ENCODE assay signal across 8 cellular contexts in the genomic region with DNA sequence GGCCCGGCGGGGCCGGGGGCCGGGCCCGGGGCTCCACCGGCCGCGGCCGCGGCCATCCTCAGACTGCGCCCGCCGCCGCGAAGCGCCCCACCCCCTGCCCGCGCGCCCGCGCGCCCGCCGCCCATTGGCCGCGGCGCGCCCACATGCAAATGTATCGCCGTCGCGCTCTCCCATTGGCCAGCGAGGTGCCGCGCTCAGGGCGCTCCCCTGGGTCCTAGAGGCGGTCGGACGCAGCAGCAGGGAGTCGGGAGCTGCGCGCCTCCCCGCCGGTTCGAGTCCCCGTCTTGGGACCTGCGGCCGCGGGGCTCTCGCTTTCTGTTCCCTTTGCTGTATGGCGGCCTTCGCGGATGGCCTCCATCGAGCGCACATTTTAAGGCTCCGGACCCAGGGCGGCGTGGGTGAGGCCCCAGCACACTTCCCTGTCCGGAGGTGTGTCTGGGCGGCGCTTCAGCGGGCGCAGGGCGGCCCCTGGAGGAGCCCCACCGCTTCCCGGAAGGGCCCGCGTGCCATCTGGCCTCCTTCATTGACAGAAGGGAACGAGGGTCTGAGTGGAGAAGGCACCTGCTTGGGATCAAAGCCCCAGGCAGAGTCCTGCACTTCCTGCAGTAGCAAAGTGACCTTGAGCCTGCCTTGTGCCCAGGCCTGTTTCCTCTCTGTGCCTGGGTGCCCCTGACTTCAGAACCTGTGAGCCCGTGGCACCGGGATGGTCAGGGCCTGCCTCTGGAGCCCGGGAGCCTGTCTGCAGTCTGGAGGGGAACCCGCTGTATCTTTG. TPM values are rescaled to one million over a fixed set of nuclear protein-coding genes. Genes with fewer than 3 reads are reported as not detected.
DNase-seq lines count a peak whose midpoint lies in the region; ATAC-seq, FAIRE-seq and TF ChIP-seq lines count a peak whose summit lies in the region.

A gene with protein sequence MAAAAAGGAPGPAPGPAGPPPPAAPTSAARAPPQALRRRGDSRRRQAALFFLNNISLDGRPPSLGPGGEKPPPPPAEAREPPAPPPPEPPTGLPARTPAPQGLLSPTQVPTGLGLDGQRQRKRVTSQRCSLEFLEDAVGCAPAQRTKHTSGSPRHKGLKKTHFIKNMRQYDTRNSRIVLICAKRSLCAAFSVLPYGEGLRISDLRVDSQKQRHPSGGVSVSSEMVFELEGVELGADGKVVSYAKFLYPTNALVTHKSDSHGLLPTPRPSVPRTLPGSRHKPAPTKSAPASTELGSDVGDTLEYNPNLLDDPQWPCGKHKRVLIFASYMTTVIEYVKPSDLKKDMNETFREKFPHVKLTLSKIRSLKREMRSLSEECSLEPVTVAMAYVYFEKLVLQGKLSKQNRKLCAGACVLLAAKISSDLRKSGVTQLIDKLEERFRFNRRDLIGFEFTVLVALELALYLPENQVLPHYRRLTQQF (minus strand): TSS at position 65 of the 772 bp plus-strand sequence. CDS start 9 bp downstream, at position 56.

- no peak for FAIRE-seq in astrocyte (lab: Jason Lieb, UNC)

- no peaks in the 10 kb centered on the region for H3K36me3 Mint-ChIP-seq in T-helper 2 cell treated with Interferon-gamma antibody and Interleukin-4, amounts not matched to agents 5 μg/mL and 100 μg/mL, for 36 hours (ENCODE audit: low read depth)
- peaks cover 5% of the 10 kb centered on the region for H3K36me3 Mint-ChIP-seq in astrocyte (ENCODE audit: low read depth, unreplicated experiment)

- no peaks in the 10 kb centered on the region for H3K27me3 ChIP-seq in astrocyte (ENCODE audit: insufficient read depth, low read length)

- H3K27me3 Mint-ChIP-seq in T-helper 2 cell treated with Interferon-gamma antibody and Interleukin-4, amounts not matched to agents 5 μg/mL and 100 μg/mL, for 36 hours (ENCODE audit: low read depth) = no peaks in the 10 kb centered on the region
- peaks cover 12% of the 10 kb centered on the region for H3K27me3 Mint-ChIP-seq in astrocyte (ENCODE audit: low read depth, unreplicated experiment)

- H3K4me2 ChIP-seq in astrocyte (ENCODE audit: low read length) = peak within 1 kb of the TSS; percentile 96

- peak within 1 kb of the TSS; percentile 57 for H3K4me3 ChIP-seq in astrocyte (ENCODE audit: insufficient read depth, low read depth, low read length)

- H3K79me2 ChIP-seq in astrocyte (ENCODE audit: insufficient read depth, low read length) = peaks cover 4% of the 10 kb centered on the region

- H3K9me3 Mint-ChIP-seq in T-helper 2 cell treated with Interferon-gamma antibody and Interleukin-4, amounts not matched to agents 5 μg/mL and 100 μg/mL, for 36 hours = no peaks in the 10 kb centered on the region
- H3K9me3 Mint-ChIP-seq in astrocyte (ENCODE audit: unreplicated experiment) = no peaks in the 10 kb centered on the region

- ATAC-seq in GM18508 (IDR thresholded peaks at IDR 0.05; ENCODE audit: insufficient read depth, unreplicated experiment) (peak; percentile 47), HG02970 (IDR thresholded peaks at IDR 0.05; ENCODE audit: low FRiP score, unreplicated experiment) (peak; percentile 76)

- DNase-seq in NCI-H187 treated with DMSO at 0.1 percent for 48 hours (lab: John Stamatoyannopoulos, UW) (peak; percentile 54), astrocyte (ENCODE audit: low read depth) (peak; percentile 87), hepatic stellate cell (ENCODE audit: low spot score) (peak; percentile 99), renal cortical epithelial cell (ENCODE audit: low read depth) (peak; percentile 78), OCI-M2 (lab: John Stamatoyannopoulos, UW; ENCODE audit: unreplicated experiment) (no peak)
- DNase-seq in T-helper 2 cell treated with Interferon-gamma antibody and Interleukin-4, amounts not matched to agents 5 μg/mL and 100 μg/mL, for 36 hours (ENCODE audit: low spot score) = peak; percentile 93

- peaks cover 29% of the 10 kb centered on the region for H4K20me1 ChIP-seq in astrocyte (ENCODE audit: insufficient read depth, low read length)

- no peaks in the 10 kb centered on the region for H3K9me3 ChIP-seq in astrocyte (ENCODE audit: insufficient read depth, low read depth, low read length)

- peak within 1 kb of the TSS; percentile 86 for H3K27ac Mint-ChIP-seq in T-helper 2 cell treated with Interferon-gamma antibody and Interleukin-4, amounts not matched to agents 5 μg/mL and 100 μg/mL, for 36 hours
- H3K27ac Mint-ChIP-seq in astrocyte (ENCODE audit: unreplicated experiment) = peak within 1 kb of the TSS; percentile 58

- no peak within 1 kb of the TSS for H3K27ac ChIP-seq in astrocyte (ENCODE audit: low read depth, low read length)

- peaks cover 23% of the 10 kb centered on the region for H3K4me1 Mint-ChIP-seq in T-helper 2 cell treated with Interferon-gamma antibody and Interleukin-4, amounts not matched to agents 5 μg/mL and 100 μg/mL, for 36 hours (ENCODE audit: low read depth)
- peaks cover 3% of the 10 kb centered on the region for H3K4me1 Mint-ChIP-seq in astrocyte (ENCODE audit: low read depth, unreplicated experiment)

- H2AFZ ChIP-seq in astrocyte (ENCODE audit: low read depth, low read length) = peak within 1 kb of the TSS; percentile 69

- peak within 1 kb of the TSS; percentile 84 for H3K9ac ChIP-seq in astrocyte (ENCODE audit: low read length)

- no peaks in the 10 kb centered on the region for H3K36me3 ChIP-seq in astrocyte (ENCODE audit: insufficient read depth, low read length)

- H3K4me3 Mint-ChIP-seq in T-helper 2 cell treated with Interferon-gamma antibody and Interleukin-4, amounts not matched to agents 5 μg/mL and 100 μg/mL, for 36 hours = peak within 1 kb of the TSS; percentile 86
- H3K4me3 Mint-ChIP-seq in astrocyte (ENCODE audit: unreplicated experiment) = peak within 1 kb of the TSS; percentile 72

- peaks cover 8% of the 10 kb centered on the region for H3K4me1 ChIP-seq in astrocyte (ENCODE audit: insufficient read depth, low read length)

- TF ChIP-seq CTCF in astrocyte (IDR thresholded peaks at IDR 0.05; ENCODE audit: insufficient read depth, low read depth, low read length) = no peak

RNA-seq across cellular contexts. Expression of the gene that starts here (rescaled TPM):
- total RNA-seq in astrocyte (4.4 and 5.4 TPM in 2 replicates), renal cortical epithelial cell (2.7 TPM in 1 of 2 replicates, not detected in the other)
